ENCODE assay signal across 13 cellular contexts in the genomic region with DNA sequence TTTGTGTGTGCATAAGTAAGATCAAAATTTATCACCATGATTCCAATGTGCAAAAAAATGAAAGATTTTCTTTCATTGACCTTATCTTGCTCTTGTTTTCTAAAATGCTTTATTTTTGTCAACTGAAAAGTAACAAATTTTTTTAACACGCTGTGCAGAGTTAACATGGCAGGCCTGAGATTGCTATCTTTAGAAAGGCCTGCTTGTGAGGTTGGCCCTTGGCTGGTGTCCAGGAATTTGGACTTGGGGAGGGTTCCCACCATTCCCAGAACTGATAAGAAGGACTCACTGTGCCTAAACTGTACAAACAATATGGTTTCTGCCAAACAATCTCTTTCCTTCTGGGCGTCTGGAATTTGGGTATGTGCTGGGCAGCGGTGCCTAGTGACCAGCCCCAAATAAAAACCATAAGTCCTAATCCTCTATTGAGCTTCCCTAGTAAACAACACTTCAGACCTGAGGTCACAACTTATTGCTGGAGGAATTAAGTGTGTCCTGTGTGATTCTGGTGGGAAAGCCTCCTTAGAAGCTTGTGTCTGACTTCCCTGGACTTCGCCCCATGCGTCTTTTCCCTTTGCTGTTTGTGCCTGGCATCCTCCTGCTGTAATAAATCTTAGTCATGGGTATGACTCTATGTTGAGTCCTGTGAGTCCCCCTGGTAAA. TPM values are rescaled to one million over a fixed set of nuclear protein-coding genes. Genes with fewer than 3 reads are reported as not detected.
DNase-seq lines count a peak whose midpoint lies in the region; ATAC-seq and TF ChIP-seq lines count a peak whose summit lies in the region.
"Had no signal": no experiment of that assay in that cellular context is flagged by ENCODE, and none has a peak within 500 bp of the region (broad histone marks: within the 10 kb centered on the region; RNA-seq: fewer than 3 reads in every experiment).

No MANE protein-coding gene starts in this region.

- no peaks in the 10 kb centered on the region for H3K36me3 Mint-ChIP-seq in activated naive CD8-positive, alpha-beta T cell treated with anti-CD3 and anti-CD28 coated beads for 36 hours
- H3K36me3 Mint-ChIP-seq: T-cell had no signal

- 38 to 54% methylated on average over 5 of the region's 5 CpGs for WGBS in body of pancreas, 2 donors
- WGBS in stomach, 5 donors: 42 to 55% (median 47%) methylated on average over 5 of the region's 5 CpGs

- H3K36me3 ChIP-seq in body of pancreas (replicated peaks in 1 of 2; ENCODE audit: insufficient read depth in 1 of 2, low read depth in 2 of 2) (no peaks in the 10 kb centered on the region), stomach (no peaks in the 10 kb centered on the region)

- H3K9me3 ChIP-seq in body of pancreas: no peaks in the 10 kb centered on the region
- H3K9me3 ChIP-seq in stomach: no peaks in the 10 kb centered on the region

- intact Hi-C loops in body of pancreas (cut with DNase I): no loop called here
- intact Hi-C loops in stomach (cut with DNase I; ENCODE audit: low total_unique reads): no loop called here

- TF ChIP-seq EP300 in stomach (IDR thresholded peaks at IDR 0.05): no peak

- H3K4me1 ChIP-seq in body of pancreas (peaks cover 16% of the 10 kb centered on the region), stomach (peaks cover 8 to 28% (median 18%) of the 10 kb centered on the region in 4 donors)

- H3K9me3 Mint-ChIP-seq in activated naive CD8-positive, alpha-beta T cell treated with anti-CD3 and anti-CD28 coated beads for 36 hours: no peaks in the 10 kb centered on the region
- H3K9me3 Mint-ChIP-seq: T-cell had no signal

- TF ChIP-seq CTCF in body of pancreas (IDR thresholded peaks at IDR 0.05): no peak
- TF ChIP-seq CTCF in stomach (IDR thresholded peaks at IDR 0.05): no peak

- TF ChIP-seq POLR2A in body of pancreas (IDR thresholded peaks at IDR 0.05) (no peak), stomach (IDR thresholded peaks at IDR 0.05) (no peak)

- H3K4me3 ChIP-seq in body of pancreas: no peak overlapping the region
- no peak overlapping the region for H3K4me3 ChIP-seq in stomach

- H3K27ac Mint-ChIP-seq in activated naive CD8-positive, alpha-beta T cell treated with anti-CD3 and anti-CD28 coated beads for 36 hours: no peak overlapping the region
- H3K27ac Mint-ChIP-seq: B cell, T-cell had no signal

- H3K27ac ChIP-seq in body of pancreas: peak overlapping the region in 2 of 4 donors; percentile 48 to 51
- peak overlapping the region; percentile 23 to 68 (median 47) for H3K27ac ChIP-seq in stomach

- no peaks in the 10 kb centered on the region for H3K4me1 Mint-ChIP-seq in activated naive CD8-positive, alpha-beta T cell treated with anti-CD3 and anti-CD28 coated beads for 36 hours
- H3K4me1 Mint-ChIP-seq: B cell, T-cell had no signal

- DNase-seq in H4 (ENCODE audit: low spot score) (peak; percentile 21), body of pancreas (peak; percentile 44 to 54 (median 48)), left kidney (ENCODE audit: low read depth, low spot score) (peak; percentile 46), stomach (peak; percentile 87), NCI-H1105 (lab: John Stamatoyannopoulos, UW) (no peak)
- DNase-seq in stimulated activated naive CD8-positive, alpha-beta T cell treated with anti-CD3 and anti-CD28 coated beads, Interleukin-15, Interleukin-2, amounts not matched to agents 100 U/mL and 50 U/mL, for 24 hours: no peak
- DNase-seq in activated naive CD8-positive, alpha-beta T cell treated with anti-CD3 and anti-CD28 coated beads for 36 hours: no peak
- DNase-seq: activated CD4-positive, alpha-beta T cell treated with anti-CD3 and anti-CD28 coated beads for 4 hours; activated T-cell treated with anti-CD3 and anti-CD28 coated beads, Interleukin-2, amount 50 U/mL, for 48 hours; NCI-H2171 treated with DMSO at 0.1 percent for 48 hours; T-cell had no signal

- H3K27me3 ChIP-seq in body of pancreas (no peaks in the 10 kb centered on the region), stomach (no peaks in the 10 kb centered on the region)

- no peaks in the 10 kb centered on the region for H3K27me3 Mint-ChIP-seq in activated naive CD8-positive, alpha-beta T cell treated with anti-CD3 and anti-CD28 coated beads for 36 hours
- H3K27me3 Mint-ChIP-seq: B cell had no signal

- H3K4me3 Mint-ChIP-seq in activated naive CD8-positive, alpha-beta T cell treated with anti-CD3 and anti-CD28 coated beads for 36 hours: no peak overlapping the region
- H3K4me3 Mint-ChIP-seq: B cell, T-cell had no signal

- ATAC-seq in body of pancreas (peak; percentile 70), HG02678 (IDR thresholded peaks at IDR 0.05; ENCODE audit: unreplicated experiment) (no peak)
- no peak for ATAC-seq in stimulated activated naive CD8-positive, alpha-beta T cell treated with anti-CD3 and anti-CD28 coated beads, Interleukin-15, Interleukin-2, amounts not matched to agents 100 U/mL and 50 U/mL, for 24 hours
- ATAC-seq: T-cell had no signal

RNA-seq across cellular contexts. Expression of gene MYLIP, which starts 19.8 kb away (rescaled TPM):
- total RNA-seq in H4 (2014; rRNA removed; shearing (Covaris generic)): 15.9 and 16.9 TPM in 2 replicates
- total RNA-seq in body of pancreas (10 to 100 TPM; 13.2 to 28.7 TPM), stomach (10 to 100 TPM in 3 of 5 donors, 1 to 10 TPM in 2; 2.3 to 43.1 (median 21.4) TPM)
- 10 to 100 TPM in 2 of 3 donors, 1 to 10 TPM in 1; 9.9 to 16.0 (median 11.4) TPM for polyA plus RNA-seq in stomach
- total RNA-seq in activated naive CD8-positive, alpha-beta T cell treated with anti-CD3 and anti-CD28 coated beads for 36 hours: 1 to 10 TPM; 8.4 to 10.0 TPM

Comparison
In these comparisons a context has a peak if more than half of its experiments do, and no peak if none do; other contexts are left out.
1. DNase-seq: peak in H4 (single experiment), body of pancreas (4 of 4), left kidney (single experiment) and stomach (single experiment); none in stimulated activated naive CD8-positive, alpha-beta T cell treated with anti-CD3 and anti-CD28 coated beads, Interleukin-15, Interleukin-2, amounts not matched to agents 100 U/mL and 50 U/mL, for 24 hours (single experiment), activated naive CD8-positive, alpha-beta T cell treated with anti-CD3 and anti-CD28 coated beads for 36 hours (single experiment) and NCI-H1105 (single experiment).